ENCODE assay signal across 8 cellular contexts in the genomic region with DNA sequence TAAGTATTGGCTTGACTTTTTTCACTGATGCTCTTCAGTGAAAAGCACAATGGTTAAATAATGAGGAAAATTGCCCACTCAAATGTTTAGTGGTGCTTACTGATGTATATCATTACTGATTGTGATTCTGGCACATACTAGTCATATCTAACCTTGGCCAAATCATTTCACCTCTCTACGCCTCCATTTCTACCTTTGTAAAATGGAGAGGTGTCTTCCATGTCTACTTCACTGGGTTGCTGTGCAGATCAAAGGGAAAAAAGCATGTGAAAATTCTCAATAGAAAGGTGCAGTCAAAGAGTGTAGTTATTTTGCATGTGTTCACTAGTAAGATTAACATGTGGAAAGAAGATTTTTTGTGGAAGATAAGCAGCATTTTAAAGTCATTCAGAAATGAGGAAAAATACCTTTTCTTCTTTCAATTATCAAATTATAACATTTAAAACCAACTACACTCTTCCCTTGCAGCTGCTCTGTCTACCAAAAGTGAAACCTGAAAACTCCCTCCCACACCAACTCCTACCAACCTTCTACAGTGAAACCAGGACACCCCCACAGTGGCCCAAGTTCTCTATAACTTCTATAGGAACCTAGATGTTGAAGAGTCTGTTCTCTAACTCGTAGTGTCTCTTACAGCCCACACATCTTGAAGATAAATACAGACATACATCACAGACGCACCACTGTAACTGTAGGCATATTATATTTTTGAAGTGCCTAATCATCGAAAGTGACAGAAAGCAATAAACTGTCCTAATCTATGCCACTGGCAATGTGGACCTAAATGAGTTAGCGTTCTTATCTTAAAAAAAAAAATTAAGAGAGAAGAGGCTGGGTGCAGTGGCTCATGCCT. TPM values are rescaled to one million over a fixed set of nuclear protein-coding genes. Genes with fewer than 3 reads are reported as not detected.
DNase-seq lines count a peak whose midpoint lies in the region; ATAC-seq and TF ChIP-seq lines count a peak whose summit lies in the region.

No MANE protein-coding gene starts in this region.

- WGBS in aorta, 2 donors: 65 to 69% methylated on average over 5 of the region's 5 CpGs

- no peaks in the 10 kb centered on the region for H3K9me3 ChIP-seq in aorta (ENCODE audit: control insufficient read depth, low read length)

- no peak for TF ChIP-seq CTCF in natural killer cell (IDR thresholded peaks at IDR 0.05)

- peaks cover 0 to 3% of the 10 kb centered on the region in 2 donors for H3K27me3 Mint-ChIP-seq in natural killer cell (ENCODE audit: low read depth in 2 of 2)

- DNase-seq in activated CD4-positive, CD25-positive, alpha-beta regulatory T cell treated with anti-CD3 and anti-CD28 coated beads, Interleukin-2, amount 50 U/mL, for 72 hours: no peak
- peak; percentile 66 for DNase-seq in activated CD4-positive, alpha-beta T cell treated with anti-CD3 and anti-CD28 coated beads for 48 hours
- DNase-seq in natural killer cell (no peak), middle frontal gyrus (ENCODE audit: extremely low spot score, low spot score) (no peak), aorta (no peak), DMS153 (lab: John Stamatoyannopoulos, UW) (no peak)

- peak overlapping the region; percentile 58 for H3K4me3 Mint-ChIP-seq in natural killer cell

- peaks cover 0 to 6% of the 10 kb centered on the region in 2 donors for H3K4me1 Mint-ChIP-seq in natural killer cell

- no peaks in the 10 kb centered on the region for H3K27me3 ChIP-seq in aorta (ENCODE audit: control insufficient read depth in 1 of 2, insufficient read depth in 2 of 2, low read length in 1 of 2)

- ATAC-seq in activated CD4-positive, CD25-positive, alpha-beta regulatory T cell treated with anti-CD3 and anti-CD28 coated beads, Interleukin-2, amount 50 U/mL, for 24 hours: peak; percentile 79 to 88
- peak; percentile 77 for ATAC-seq in HG03064 (IDR thresholded peaks at IDR 0.05; ENCODE audit: low read depth, unreplicated experiment)
- ATAC-seq in natural killer cell: peak; percentile 53 to 75 (median 71)
- no peak for ATAC-seq in aorta (ENCODE audit: low FRiP score)

- intact Hi-C loops in natural killer cell (cut with micrococcal nuclease) (no loop called here), aorta (cut with DNase I) (no loop called here)

- H3K36me3 ChIP-seq in aorta (ENCODE audit: control insufficient read depth in 1 of 2, insufficient read depth in 2 of 2, low read length in 1 of 2): no peaks in the 10 kb centered on the region

- H3K9me3 Mint-ChIP-seq in natural killer cell: no peaks in the 10 kb centered on the region

- no peaks in the 10 kb centered on the region for H3K36me3 Mint-ChIP-seq in natural killer cell

- no peak overlapping the region for H3K4me3 ChIP-seq in aorta (ENCODE audit: low read length in 2 of 2)

- no peak overlapping the region for H3K27ac ChIP-seq in aorta (ENCODE audit: low read depth in 1 of 2, low read length in 2 of 2)

- H3K4me1 ChIP-seq in aorta (ENCODE audit: control insufficient read depth in 1 of 2, insufficient read depth in 2 of 2, low read length in 2 of 2): no peaks in the 10 kb centered on the region

- peak overlapping the region in 1 of 2 donors; percentile 32 for H3K27ac Mint-ChIP-seq in natural killer cell

RNA-seq across cellular contexts. Expression of a gene that starts 1.4 kb away (rescaled TPM):
- 10 to 100 TPM in 1 of 3 donors, 1 to 10 TPM in 1, under 1 TPM in 1; 0.38 to 25.8 (median 1.7) TPM for total RNA-seq in natural killer cell
- 1 to 10 TPM; 3.0 to 6.5 TPM for total RNA-seq in aorta
- polyA plus RNA-seq in aorta: under 1 TPM; 0.18 to 0.50 TPM

RNA-seq across cellular contexts. Expression of a gene that starts 17.2 kb away (rescaled TPM):
- total RNA-seq in natural killer cell: 10 to 100 TPM; 16.6 to 28.6 (median 16.8) TPM
- total RNA-seq in aorta: 10 to 100 TPM; 14.2 to 15.5 TPM
- polyA plus RNA-seq in aorta: 10 to 100 TPM; 14.1 to 14.3 TPM
